11 cellular contexts compared by ENCODE assay signal in genomic region chr11:67285541-67286498, GRCh38. TPM values are rescaled to one million over a fixed set of nuclear protein-coding genes. Genes with fewer than 3 reads are reported as not detected.
DNase-seq lines count a peak whose midpoint lies in the region.
"Had no signal": no experiment of that assay in that cellular context is flagged by ENCODE, and none has a peak within 500 bp of the region (broad histone marks: within the 10 kb centered on the region; RNA-seq: fewer than 3 reads in every experiment).

No MANE protein-coding gene starts in this region.

- in situ Hi-C loops in HAP-1 (cut with MboI; ENCODE audit: low sequenced_read_pairs): no loop called here

- H3K27ac Mint-ChIP-seq in activated CD4-positive, alpha-beta T cell treated with anti-CD3 and anti-CD28 coated beads, Interleukin-2, amount 10 ng/mL, durations not matched to agents 7 days and 5 days: peak overlapping the region; percentile 98
- peak overlapping the region; percentile 97 to 100 (median 100) for H3K27ac Mint-ChIP-seq in immature natural killer cell

- peaks cover 7% of the 10 kb centered on the region for H3K4me1 ChIP-seq in HAP-1

- POLR2A ChIA-PET in activated CD4-positive, alpha-beta T cell treated with anti-CD3 and anti-CD28 coated beads, Interleukin-2, amount 10 ng/mL, durations not matched to agents 7 days and 5 days (lab: Charles Lee): no interaction called here

- no peak for DNase-seq in activated CD4-positive, alpha-beta T cell treated with anti-CD3 and anti-CD28 coated beads, Interleukin-2, amount 10 ng/mL, durations not matched to agents 7 days and 5 days
- DNase-seq in activated CD4-positive, alpha-beta T cell treated with anti-CD3 and anti-CD28 coated beads for 4 hours: no peak
- DNase-seq in activated gamma-delta T cell treated with Interleukin-2 at 50 U/mL for 16 hours: peak; percentile 64
- peak; percentile 85 to 86 (median 86) for DNase-seq in immature natural killer cell
- DNase-seq in pons (ENCODE audit: low spot score): no peak
- no peak for DNase-seq in NCI-H2196 treated with DMSO at 0.1 percent for 48 hours (lab: John Stamatoyannopoulos, UW; ENCODE audit: unreplicated experiment)
- no peak for DNase-seq in HAP-1 (ENCODE audit: low spot score in 2 of 2)
- DNase-seq: ACHN; GM23248; NK-92 treated with Interleukin-12 subunit alpha and Interleukin-12 subunit beta, amount 100 ng/mL, for 24 hours had no signal

- no peaks in the 10 kb centered on the region for H3K27me3 Mint-ChIP-seq in activated CD4-positive, alpha-beta T cell treated with anti-CD3 and anti-CD28 coated beads, Interleukin-2, amount 10 ng/mL, durations not matched to agents 7 days and 5 days
- peaks cover 24 to 50% (median 33%) of the 10 kb centered on the region in 3 donors for H3K27me3 Mint-ChIP-seq in immature natural killer cell (ENCODE audit: low read depth in 3 of 3)

- peaks cover 56% of the 10 kb centered on the region for H3K36me3 ChIP-seq in HAP-1 (replicated peaks)

- H3K4me3 ChIP-seq in HAP-1: no peak overlapping the region
- H3K4me3 ChIP-seq: GM23248 had no signal

- H3K9me3 ChIP-seq in HAP-1: no peaks in the 10 kb centered on the region

- peaks cover 59% of the 10 kb centered on the region for H3K4me1 Mint-ChIP-seq in activated CD4-positive, alpha-beta T cell treated with anti-CD3 and anti-CD28 coated beads, Interleukin-2, amount 10 ng/mL, durations not matched to agents 7 days and 5 days
- peaks cover 23 to 46% of the 10 kb centered on the region in 2 donors for H3K4me1 Mint-ChIP-seq in immature natural killer cell

- H3K4me3 Mint-ChIP-seq in activated CD4-positive, alpha-beta T cell treated with anti-CD3 and anti-CD28 coated beads, Interleukin-2, amount 10 ng/mL, durations not matched to agents 7 days and 5 days: peak overlapping the region; percentile 73
- H3K4me3 Mint-ChIP-seq in immature natural killer cell: peak overlapping the region; percentile 64 to 87 (median 77)

- peaks cover 51% of the 10 kb centered on the region for H3K36me3 Mint-ChIP-seq in activated CD4-positive, alpha-beta T cell treated with anti-CD3 and anti-CD28 coated beads, Interleukin-2, amount 10 ng/mL, durations not matched to agents 7 days and 5 days (ENCODE audit: low read depth)
- H3K36me3 Mint-ChIP-seq in immature natural killer cell: peaks cover 0 to 4% (median 3%) of the 10 kb centered on the region in 3 donors

- H3K27me3 ChIP-seq in HAP-1 (ENCODE audit: low read depth): no peaks in the 10 kb centered on the region

- peak overlapping the region; percentile 86 for H3K27ac ChIP-seq in temporal lobe (ENCODE audit: low read depth, low read length)
- H3K27ac ChIP-seq: GM23248 had no signal

- CTCF ChIA-PET in activated CD4-positive, alpha-beta T cell treated with anti-CD3 and anti-CD28 coated beads, Interleukin-2, amount 10 ng/mL, durations not matched to agents 7 days and 5 days (lab: Charles Lee): interaction anchor here (1.3 to 6.1 kb wide), 3 partner anchors 8 to 31 kb away, joined by 5 to 41 read pairs (median 15); no protein-coding TSS in a partner anchor

- no peaks in the 10 kb centered on the region for H3K9me3 Mint-ChIP-seq in activated CD4-positive, alpha-beta T cell treated with anti-CD3 and anti-CD28 coated beads, Interleukin-2, amount 10 ng/mL, durations not matched to agents 7 days and 5 days
- peaks cover 0 to 3% (median 0%) of the 10 kb centered on the region in 6 donors for H3K9me3 Mint-ChIP-seq in immature natural killer cell

RNA-seq across cellular contexts. Expression of gene ANKRD13D, which starts 3.3 kb away (rescaled TPM):
- total RNA-seq in activated CD4-positive, alpha-beta T cell treated with anti-CD3 and anti-CD28 coated beads, Interleukin-2, amount 10 ng/mL, durations not matched to agents 7 days and 5 days: 100 to 1,000 TPM; 135 to 194 TPM
- polyA plus RNA-seq in immature natural killer cell: 10 to 100 TPM; 12.4 to 26.7 (median 14.2) TPM
- total RNA-seq in temporal lobe: 39.1 TPM

RNA-seq across cellular contexts. Expression of gene SSH3, which starts 17.5 kb away (rescaled TPM):
- 1 to 10 TPM; 8.2 to 9.6 TPM for total RNA-seq in activated CD4-positive, alpha-beta T cell treated with anti-CD3 and anti-CD28 coated beads, Interleukin-2, amount 10 ng/mL, durations not matched to agents 7 days and 5 days
- polyA plus RNA-seq in immature natural killer cell: 1 to 10 TPM; 1.1 to 4.8 (median 2.3) TPM
- 7.9 TPM for total RNA-seq in temporal lobe

RNA-seq across cellular contexts. Expression of gene GRK2, which starts 19.5 kb away (rescaled TPM):
- total RNA-seq in activated CD4-positive, alpha-beta T cell treated with anti-CD3 and anti-CD28 coated beads, Interleukin-2, amount 10 ng/mL, durations not matched to agents 7 days and 5 days: 100 to 1,000 TPM; 306 to 324 TPM
- 10 to 100 TPM; 15.2 to 25.9 (median 22.9) TPM for polyA plus RNA-seq in immature natural killer cell
- total RNA-seq in temporal lobe: 49.2 TPM

Comparison
In these comparisons a context has a peak if more than half of its experiments do, and no peak if none do; other contexts are left out.
1. DNase-seq: peak in activated gamma-delta T cell treated with Interleukin-2 at 50 U/mL for 16 hours (single experiment) and immature natural killer cell (3 of 3); none in activated CD4-positive, alpha-beta T cell treated with anti-CD3 and anti-CD28 coated beads, Interleukin-2, amount 10 ng/mL, durations not matched to agents 7 days and 5 days (single experiment), activated CD4-positive, alpha-beta T cell treated with anti-CD3 and anti-CD28 coated beads for 4 hours (0 of 2), pons (single experiment), NCI-H2196 treated with DMSO at 0.1 percent for 48 hours (single experiment) and HAP-1 (0 of 2).